23 cellular contexts compared by ENCODE assay signal in the genomic region with DNA sequence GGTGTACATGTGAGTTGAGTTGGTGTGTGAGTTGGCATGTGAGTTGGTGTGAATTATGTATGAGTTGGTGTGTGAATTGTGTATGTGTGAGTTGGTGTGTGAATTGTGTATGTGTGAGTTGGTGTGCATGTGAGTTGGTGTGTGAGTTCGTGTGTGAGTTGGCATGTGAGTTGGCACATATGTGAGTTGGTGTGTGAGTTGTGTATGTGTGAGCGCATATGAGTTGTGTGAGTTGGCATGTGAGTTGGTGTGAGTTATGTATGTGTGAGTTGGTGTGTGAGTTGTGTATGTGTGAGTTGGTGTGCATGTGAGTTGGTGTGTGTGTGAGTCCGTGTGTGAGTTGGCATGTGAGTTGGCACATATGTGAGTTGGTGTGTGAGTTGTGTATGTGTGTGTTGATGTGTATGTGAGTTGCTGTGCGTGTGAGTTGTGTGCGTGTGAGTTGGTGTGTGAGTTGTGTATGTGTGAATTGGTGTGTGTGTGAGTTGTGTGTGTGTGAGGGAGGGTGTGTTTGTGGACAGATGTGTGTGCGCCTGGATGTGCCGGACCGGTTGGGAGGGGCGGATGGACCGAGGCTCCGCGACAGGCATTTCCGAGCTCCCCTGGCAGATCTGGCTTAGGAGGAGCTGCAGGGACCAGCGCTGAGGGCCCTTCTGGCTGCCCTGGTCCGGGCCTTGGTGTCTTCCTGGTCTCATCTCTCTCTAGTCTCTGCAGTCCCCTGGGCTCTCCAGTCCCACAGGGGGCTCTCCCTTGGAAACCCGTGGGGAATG.
DNase-seq lines count a peak whose midpoint lies in the region; ATAC-seq, FAIRE-seq and TF ChIP-seq lines count a peak whose summit lies in the region.
"Had no signal": no experiment of that assay in that cellular context is flagged by ENCODE, and none has a peak within 500 bp of the region (broad histone marks: within the 10 kb centered on the region; RNA-seq: fewer than 3 reads in every experiment).

No MANE protein-coding gene starts in this region.

- WGBS in mesenchymal stem cell: 77% methylated on average over 13 of the region's 16 CpGs

- H3K4me3 ChIP-seq in H7 (ENCODE audit: insufficient read depth, low read depth, low read length): no peak overlapping the region
- no peak overlapping the region for H3K4me3 ChIP-seq in mesenchymal stem cell (ENCODE audit: insufficient read depth in 1 of 2, low read depth in 1 of 2, low read length in 2 of 2)
- H3K4me3 ChIP-seq: MG63, PC-9, right atrium auricular region had no signal

- no peak overlapping the region for H2BK5ac ChIP-seq in mesenchymal stem cell (ENCODE audit: low read depth, low read length, poor library complexity, severe bottlenecking)

- H4K8ac ChIP-seq in mesenchymal stem cell (ENCODE audit: low read length): peak overlapping the region; percentile 74

- peaks cover 15% of the 10 kb centered on the region for H3K4me1 Mint-ChIP-seq in WTC11

- POLR2A ChIA-PET in WTC11 (lab: Charles Lee): no interaction called here

- H3K4ac ChIP-seq in mesenchymal stem cell (ENCODE audit: low read depth in 1 of 2, low read length in 2 of 2): peak overlapping the region; percentile 24 to 47

- no peak overlapping the region for H3K4me3 Mint-ChIP-seq in WTC11
- H3K4me3 Mint-ChIP-seq: stimulated activated naive B cell treated with anti-CD40 and anti-IgM and Interleukin-4, amounts not matched to agents 10 μg/mL and 1 μg/mL and 100 μg/mL, for 72 hours; type B pancreatic cell had no signal

- no peaks in the 10 kb centered on the region; the same call in 1 of the 2 replicates for H3K27me3 Mint-ChIP-seq in WTC11 (ENCODE audit: low read depth)
- H3K27me3 Mint-ChIP-seq: type B pancreatic cell had no signal

- H3K79me1 ChIP-seq in mesenchymal stem cell (replicated peaks; ENCODE audit: low read length, poor library complexity, severe bottlenecking): no peaks in the 10 kb centered on the region

- peak overlapping the region; percentile 92 for H4K91ac ChIP-seq in mesenchymal stem cell (ENCODE audit: low read length)

- TF ChIP-seq CTCF in D721Med (IDR thresholded peaks at IDR 0.05; ENCODE audit: insufficient read depth, missing control alignments) (no peak), WTC11 (IDR thresholded peaks at IDR 0.05) (no peak)

- no peak for DNase-seq in D721Med (ENCODE audit: insufficient read length, low spot score)
- DNase-seq in H7: peak; percentile 72
- no peak for DNase-seq in WTC11 (ENCODE audit: low spot score)
- DNase-seq in mesenchymal stem cell: no peak
- DNase-seq in NCI-H2227 treated with DMSO at 0.1 percent for 48 hours (lab: John Stamatoyannopoulos, UW): no peak
- no peak for DNase-seq in pons (ENCODE audit: low spot score)
- no peak for DNase-seq in caudate nucleus (lab: John Stamatoyannopoulos, UW)
- DNase-seq: activated CD4-positive, alpha-beta T cell treated with anti-CD3 and anti-CD28 coated beads for 4 hours; activated gamma-delta T cell; AML-193; anterior cingulate cortex; effector memory CD4-positive, alpha-beta T cell; head of caudate nucleus; MG63; NCI-H1436 treated with DMSO at 0.1 percent for 48 hours; NCI-H2171 treated with DMSO at 0.1 percent for 48 hours; NCI-H748 treated with DMSO at 0.1 percent for 48 hours; PC-9; stimulated activated naive B cell treated with anti-CD40 and anti-IgM and Interleukin-4, amounts not matched to agents 10 μg/mL and 1 μg/mL and 100 μg/mL, for 72 hours had no signal

- peak; percentile 6 for FAIRE-seq in D721Med (lab: Jason Lieb, UNC)

- peaks cover 44% of the 10 kb centered on the region for H3K4me1 ChIP-seq in mesenchymal stem cell (ENCODE audit: control insufficient read depth, insufficient read depth, low read depth, low read length)

- H3K9me3 ChIP-seq in mesenchymal stem cell (ENCODE audit: control insufficient read depth, low read length): no peaks in the 10 kb centered on the region
- H3K9me3 ChIP-seq: Caco-2, MG63, right atrium auricular region had no signal

- no peak overlapping the region for H3K27ac ChIP-seq in mesenchymal stem cell (ENCODE audit: low read length, poor library complexity, severe bottlenecking)
- H3K27ac ChIP-seq in caudate nucleus (ENCODE audit: low read depth, low read length): no peak overlapping the region
- H3K27ac ChIP-seq: PC-9, right atrium auricular region had no signal

- peak overlapping the region in 1 of 2 experiments; percentile 94 for H3K14ac ChIP-seq in mesenchymal stem cell (ENCODE audit: low read length in 2 of 2)

- H3K36me3 ChIP-seq in H7 (replicated peaks; ENCODE audit: control insufficient read depth, insufficient read depth, low read length): no peaks in the 10 kb centered on the region
- peaks cover 0 to 5% of the 10 kb centered on the region in 2 experiments for H3K36me3 ChIP-seq in mesenchymal stem cell (ENCODE audit: control insufficient read depth in 1 of 2, insufficient read depth in 2 of 2, low read depth in 1 of 2, low read length in 2 of 2)
- H3K36me3 ChIP-seq: MG63, right atrium auricular region had no signal

- H2AFZ ChIP-seq in mesenchymal stem cell (ENCODE audit: low read depth, low read length): no peak overlapping the region
- H2AFZ ChIP-seq: PC-9 had no signal

- no peaks in the 10 kb centered on the region for H3K27me3 ChIP-seq in H7 (ENCODE audit: control insufficient read depth, insufficient read depth, low read length)
- H3K27me3 ChIP-seq in mesenchymal stem cell (ENCODE audit: control insufficient read depth in 1 of 2, insufficient read depth in 1 of 2, low read length in 2 of 2): no peaks in the 10 kb centered on the region
- H3K27me3 ChIP-seq: MG63, right atrium auricular region had no signal

- H3K36me3 Mint-ChIP-seq in WTC11: 0 out of 2 replicates have a peak, but pooled peaks cover 4% of the 10 kb centered on the region
- H3K36me3 Mint-ChIP-seq: stimulated activated naive B cell treated with anti-CD40 and anti-IgM and Interleukin-4, amounts not matched to agents 10 μg/mL and 1 μg/mL and 100 μg/mL, for 72 hours; type B pancreatic cell had no signal

- H3K27ac Mint-ChIP-seq in WTC11: no peak overlapping the region
- H3K27ac Mint-ChIP-seq: stimulated activated naive B cell treated with anti-CD40 and anti-IgM and Interleukin-4, amounts not matched to agents 10 μg/mL and 1 μg/mL and 100 μg/mL, for 72 hours; type B pancreatic cell had no signal

- CTCF ChIA-PET in WTC11 (lab: Charles Lee): interaction anchor here (1.1 to 1.4 kb wide), 3 partner anchors 166 to 209 kb away, joined by 3 to 4 read pairs (median 4); no protein-coding TSS in a partner anchor

- H2BK12ac ChIP-seq in mesenchymal stem cell (ENCODE audit: low read length in 2 of 2): peak overlapping the region; percentile 86 to 97

- H3K23ac ChIP-seq in mesenchymal stem cell (ENCODE audit: low read length in 2 of 2): peak overlapping the region in 1 of 2 experiments; percentile 28

- ATAC-seq in WTC11: peak; percentile 15
- no peak for ATAC-seq in HG02970 (IDR thresholded peaks at IDR 0.05; ENCODE audit: low FRiP score, unreplicated experiment)
- ATAC-seq: stimulated activated naive B cell treated with anti-CD40 and anti-IgM and Interleukin-4, amounts not matched to agents 10 μg/mL and 1 μg/mL and 100 μg/mL, for 72 hours had no signal

- H2BK120ac ChIP-seq in mesenchymal stem cell (ENCODE audit: low read depth, low read length): peak overlapping the region; percentile 50

- H2AK5ac ChIP-seq in mesenchymal stem cell (ENCODE audit: low read length, severe bottlenecking): no peak overlapping the region

- H3K9ac ChIP-seq in mesenchymal stem cell (ENCODE audit: low read length): no peak overlapping the region

- H3K18ac ChIP-seq in mesenchymal stem cell (ENCODE audit: low read depth in 1 of 2, low read length in 2 of 2): peak overlapping the region; percentile 64 to 79

- peak overlapping the region; percentile 82 for H2BK15ac ChIP-seq in mesenchymal stem cell (ENCODE audit: low read depth, poor library complexity, severe bottlenecking)

- no peak overlapping the region for H3K4me2 ChIP-seq in mesenchymal stem cell (ENCODE audit: low read length, poor library complexity, severe bottlenecking)
- H3K4me2 ChIP-seq: PC-9 had no signal

- H3K9me3 Mint-ChIP-seq in WTC11: no peaks in the 10 kb centered on the region
- H3K9me3 Mint-ChIP-seq: stimulated activated naive B cell treated with anti-CD40 and anti-IgM and Interleukin-4, amounts not matched to agents 10 μg/mL and 1 μg/mL and 100 μg/mL, for 72 hours; type B pancreatic cell had no signal

TF ChIP-seq in WTC11, 78 proteins besides CTCF, POLR2A, EP300 and RAD21 (continues in another document):
- TF ChIP-seq IRF2 (CRISPR knock-in tag; IDR thresholded peaks at IDR 0.05; ENCODE audit: borderline replicate concordance, low read depth) (no peak), GTF2I (CRISPR knock-in tag; conservative IDR thresholded peaks at IDR 0.05) (no peak), TCF7 (CRISPR knock-in tag; IDR thresholded peaks at IDR 0.05; ENCODE audit: low read depth) (peak; percentile 52; the same call in 1 of the 2 replicates), NFATC4 (CRISPR knock-in tag; IDR thresholded peaks at IDR 0.05) (no peak)
- TF ChIP-seq, protein P1, sequence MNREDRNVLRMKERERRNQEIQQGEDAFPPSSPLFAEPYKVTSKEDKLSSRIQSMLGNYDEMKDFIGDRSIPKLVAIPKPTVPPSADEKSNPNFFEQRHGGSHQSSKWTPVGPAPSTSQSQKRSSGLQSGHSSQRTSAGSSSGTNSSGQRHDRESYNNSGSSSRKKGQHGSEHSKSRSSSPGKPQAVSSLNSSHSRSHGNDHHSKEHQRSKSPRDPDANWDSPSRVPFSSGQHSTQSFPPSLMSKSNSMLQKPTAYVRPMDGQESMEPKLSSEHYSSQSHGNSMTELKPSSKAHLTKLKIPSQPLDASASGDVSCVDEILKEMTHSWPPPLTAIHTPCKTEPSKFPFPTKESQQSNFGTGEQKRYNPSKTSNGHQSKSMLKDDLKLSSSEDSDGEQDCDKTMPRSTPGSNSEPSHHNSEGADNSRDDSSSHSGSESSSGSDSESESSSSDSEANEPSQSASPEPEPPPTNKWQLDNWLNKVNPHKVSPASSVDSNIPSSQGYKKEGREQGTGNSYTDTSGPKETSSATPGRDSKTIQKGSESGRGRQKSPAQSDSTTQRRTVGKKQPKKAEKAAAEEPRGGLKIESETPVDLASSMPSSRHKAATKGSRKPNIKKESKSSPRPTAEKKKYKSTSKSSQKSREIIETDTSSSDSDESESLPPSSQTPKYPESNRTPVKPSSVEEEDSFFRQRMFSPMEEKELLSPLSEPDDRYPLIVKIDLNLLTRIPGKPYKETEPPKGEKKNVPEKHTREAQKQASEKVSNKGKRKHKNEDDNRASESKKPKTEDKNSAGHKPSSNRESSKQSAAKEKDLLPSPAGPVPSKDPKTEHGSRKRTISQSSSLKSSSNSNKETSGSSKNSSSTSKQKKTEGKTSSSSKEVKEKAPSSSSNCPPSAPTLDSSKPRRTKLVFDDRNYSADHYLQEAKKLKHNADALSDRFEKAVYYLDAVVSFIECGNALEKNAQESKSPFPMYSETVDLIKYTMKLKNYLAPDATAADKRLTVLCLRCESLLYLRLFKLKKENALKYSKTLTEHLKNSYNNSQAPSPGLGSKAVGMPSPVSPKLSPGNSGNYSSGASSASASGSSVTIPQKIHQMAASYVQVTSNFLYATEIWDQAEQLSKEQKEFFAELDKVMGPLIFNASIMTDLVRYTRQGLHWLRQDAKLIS (CRISPR knock-in tag; IDR thresholded peaks at IDR 0.05; ENCODE audit: borderline replicate concordance): no peak
